ENCODE assay signal across 16 cellular contexts in genomic region chr2:36463365-36463764, GRCh38.
A peak's percentile ranks its signal among the peaks of the same experiment; 100 is the strongest.
DNase-seq lines count a peak whose midpoint lies in the region; ATAC-seq, FAIRE-seq and TF ChIP-seq lines count a peak whose summit lies in the region.
"Had no signal": no experiment of that assay in that cellular context is flagged by ENCODE, and none has a peak within 500 bp of the region (broad histone marks: within the 10 kb centered on the region; RNA-seq: fewer than 3 reads in every experiment).

No MANE protein-coding gene starts in this region.

- ATAC-seq in GM23338 (no peak), RWPE2 (ENCODE audit: low read depth) (no peak), GM18867 (IDR thresholded peaks at IDR 0.05; ENCODE audit: unreplicated experiment) (no peak)

- DNase-seq in GM23338 (ENCODE audit: low spot score) (peak; percentile 23), RWPE2 (ENCODE audit: low spot score) (no peak), endothelial cell of umbilical vein (ENCODE audit: low read depth, low spot score) (no peak), type B pancreatic cell (ENCODE audit: extremely low spot score, unreplicated experiment) (no peak), NCI-H2196 treated with DMSO at 0.1 percent for 48 hours (lab: John Stamatoyannopoulos, UW; ENCODE audit: unreplicated experiment) (no peak), pons (ENCODE audit: low spot score) (no peak)
- DNase-seq: C1 segment of cervical spinal cord, DMS79, Karpas-422, NCI-H187 treated with DMSO at 0.1 percent for 48 hours, NCI-H2171, NCI-H510A treated with DMSO at 0.1 percent for 48 hours, SIG-M5 had no signal

- no peak for TF ChIP-seq POLR2A in endothelial cell of umbilical vein (IDR thresholded peaks at IDR 0.05; ENCODE audit: low read depth, low read length)

- peaks cover 23% of the 10 kb centered on the region for H3K79me2 ChIP-seq in GM23338 (replicated peaks; ENCODE audit: insufficient read depth)
- H3K79me2 ChIP-seq in endothelial cell of umbilical vein (ENCODE audit: control insufficient read depth, insufficient read depth, low read length): peaks cover 77% of the 10 kb centered on the region

- H3K36me3 ChIP-seq in GM23338 (ENCODE audit: insufficient read depth) (no peaks in the 10 kb centered on the region), RWPE2 (ENCODE audit: low read depth) (peaks cover 77% of the 10 kb centered on the region), endothelial cell of umbilical vein (ENCODE audit: control insufficient read depth in 2 of 2, extremely low read depth in 1 of 2, insufficient read depth in 2 of 2, low read length in 2 of 2) (peaks cover 23 to 40% of the 10 kb centered on the region in 2 experiments)

- intact Hi-C loops in endothelial cell of umbilical vein (cut with micrococcal nuclease): loop anchor here (10.0 kb wide), 1 partner anchor 489 kb away; no protein-coding TSS in a partner anchor

- H3K36me3 Mint-ChIP-seq in GM23338 (ENCODE audit: low read depth): peaks cover 21% of the 10 kb centered on the region
- H3K36me3 Mint-ChIP-seq in type B pancreatic cell: peaks cover 13% of the 10 kb centered on the region

- H3K27me3 Mint-ChIP-seq in GM23338 (ENCODE audit: insufficient read depth, low read depth, poor library complexity) (no peaks in the 10 kb centered on the region), type B pancreatic cell (no peaks in the 10 kb centered on the region)

- H3K27me3 ChIP-seq in GM23338 (ENCODE audit: insufficient read depth) (no peaks in the 10 kb centered on the region), RWPE2 (ENCODE audit: insufficient read depth, poor library complexity, severe bottlenecking) (no peaks in the 10 kb centered on the region), endothelial cell of umbilical vein (ENCODE audit: control insufficient read depth in 2 of 2, insufficient read depth in 2 of 2, low read length in 2 of 2) (no peaks in the 10 kb centered on the region)

- POLR2A ChIA-PET in endothelial cell of umbilical vein (lab: Charles Lee): no interaction called here

- H3K9me1 ChIP-seq in endothelial cell of umbilical vein (replicated peaks; ENCODE audit: control insufficient read depth, extremely low read depth, insufficient read depth, low read length): no peaks in the 10 kb centered on the region

- peaks cover 54% of the 10 kb centered on the region for H3K4me1 ChIP-seq in GM23338 (ENCODE audit: insufficient read depth)
- H3K4me1 ChIP-seq in RWPE2 (ENCODE audit: insufficient read depth, poor library complexity, severe bottlenecking): peaks cover 36% of the 10 kb centered on the region
- peaks cover 98% of the 10 kb centered on the region for H3K4me1 ChIP-seq in endothelial cell of umbilical vein (ENCODE audit: control insufficient read depth, extremely low read depth, insufficient read depth, low read length)

- H2AFZ ChIP-seq in GM23338 (no peak overlapping the region), endothelial cell of umbilical vein (ENCODE audit: low read depth, low read length) (no peak overlapping the region)

- H3K27ac ChIP-seq in GM23338 (ENCODE audit: low read depth) (peak overlapping the region; percentile 46; the same call in 1 of the 2 replicates), RWPE2 (ENCODE audit: poor library complexity, severe bottlenecking) (peak overlapping the region; percentile 97), endothelial cell of umbilical vein (ENCODE audit: insufficient read depth, low read depth, low read length) (peak overlapping the region; percentile 65)

- TF ChIP-seq CTCF in GM23338 (conservative IDR thresholded peaks at IDR 0.05; ENCODE audit: low read depth in 2 of 2): no peak
- no peak for TF ChIP-seq CTCF in RWPE2 (IDR thresholded peaks at IDR 0.05; ENCODE audit: poor library complexity, severe bottlenecking)
- TF ChIP-seq CTCF in endothelial cell of umbilical vein (IDR thresholded peaks at IDR 0.05; ENCODE audit: extremely low read depth in 1 of 2, insufficient read depth in 1 of 2, low read depth in 1 of 2, low read length in 2 of 2): no peak
- no peak for TF ChIP-seq CTCF in type B pancreatic cell (conservative IDR thresholded peaks at IDR 0.05)

- H3K4me3 Mint-ChIP-seq in GM23338 (no peak overlapping the region), type B pancreatic cell (no peak overlapping the region)

- H3F3A ChIP-seq in GM23338 (replicated peaks; ENCODE audit: low read depth): 0 out of 2 replicates have a peak, but pooled peaks cover 5% of the 10 kb centered on the region

- H3K4me3 ChIP-seq in GM23338: no peak overlapping the region
- no peak overlapping the region for H3K4me3 ChIP-seq in RWPE2 (ENCODE audit: severe bottlenecking)
- no peak overlapping the region for H3K4me3 ChIP-seq in endothelial cell of umbilical vein (replicated peaks in 1 of 3; ENCODE audit: insufficient read depth in 1 of 3, low read depth in 1 of 3, low read length in 3 of 3)

- H4K20me1 ChIP-seq in GM23338 (replicated peaks; ENCODE audit: insufficient read depth): no peaks in the 10 kb centered on the region
- no peaks in the 10 kb centered on the region for H4K20me1 ChIP-seq in endothelial cell of umbilical vein (replicated peaks; ENCODE audit: control insufficient read depth, extremely low read depth, insufficient read depth, low read length)

- dilution Hi-C loops in endothelial cell of umbilical vein (cut with MboI; ENCODE audit: extremely low pct_ligation_motif_present, low sequenced_read_pairs): no loop called here

- no peaks in the 10 kb centered on the region for H3K9me3 Mint-ChIP-seq in GM23338
- no peaks in the 10 kb centered on the region for H3K9me3 Mint-ChIP-seq in type B pancreatic cell

- CTCF ChIA-PET in endothelial cell of umbilical vein (lab: Charles Lee): no interaction called here

- no peaks in the 10 kb centered on the region for H3K9me2 ChIP-seq in GM23338 (ENCODE audit: insufficient read depth)

- peaks cover 3% of the 10 kb centered on the region; the same call in 1 of the 3 replicates for H3K4me1 Mint-ChIP-seq in GM23338
- H3K4me1 Mint-ChIP-seq in type B pancreatic cell (ENCODE audit: unreplicated experiment): no peaks in the 10 kb centered on the region

- FAIRE-seq in endothelial cell of umbilical vein (lab: Jason Lieb, UNC): no peak
- FAIRE-seq: GM12891, GM19239 had no signal

- H3K9ac ChIP-seq in endothelial cell of umbilical vein (replicated peaks; ENCODE audit: extremely low read depth, insufficient read depth, low read length): no peak overlapping the region

- H3K9me3 ChIP-seq in RWPE2 (ENCODE audit: severe bottlenecking): no peaks in the 10 kb centered on the region
- no peaks in the 10 kb centered on the region for H3K9me3 ChIP-seq in endothelial cell of umbilical vein (replicated peaks; ENCODE audit: control insufficient read depth, insufficient read depth, low read length)

- no TSS peak for BruUV-seq in endothelial cell of umbilical vein (replicated peaks; lab: Mats Ljungman, UMichigan)

- H3K4me2 ChIP-seq in GM23338 (peak overlapping the region; percentile 39; the same call in 1 of the 2 replicates), endothelial cell of umbilical vein (ENCODE audit: insufficient read depth, low read length) (no peak overlapping the region)

- peak overlapping the region; percentile 35 for H3K27ac Mint-ChIP-seq in GM23338
- H3K27ac Mint-ChIP-seq in type B pancreatic cell: peak overlapping the region; percentile 0

TF ChIP-seq in endothelial cell of umbilical vein, 7 proteins besides CTCF, POLR2A, EP300 and RAD21:
- no peak for TF ChIP-seq MYC (IDR thresholded peaks at IDR 0.05; ENCODE audit: low read depth, low read length)
- TF ChIP-seq EZH2 (IDR thresholded peaks at IDR 0.05; ENCODE audit: borderline replicate concordance, low read depth, low read length, severe bottlenecking): no peak
- no peak for TF ChIP-seq GATA2 (IDR thresholded peaks at IDR 0.05; ENCODE audit: insufficient read depth, insufficient read length, low read depth, low read length)
- TF ChIP-seq FOS (IDR thresholded peaks at IDR 0.05; ENCODE audit: borderline replicate concordance, insufficient read depth, low read length): no peak
- no peak for TF ChIP-seq POLR2AphosphoS5 (IDR thresholded peaks at IDR 0.05; ENCODE audit: insufficient read depth, low read depth, low read length)
- no peak for TF ChIP-seq JUN (IDR thresholded peaks at IDR 0.05; ENCODE audit: borderline replicate concordance, insufficient read depth, insufficient read length, low read depth)
- TF ChIP-seq, protein P1, sequence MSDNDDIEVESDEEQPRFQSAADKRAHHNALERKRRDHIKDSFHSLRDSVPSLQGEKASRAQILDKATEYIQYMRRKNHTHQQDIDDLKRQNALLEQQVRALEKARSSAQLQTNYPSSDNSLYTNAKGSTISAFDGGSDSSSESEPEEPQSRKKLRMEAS (IDR thresholded peaks at IDR 0.05; ENCODE audit: insufficient read depth, insufficient read length): no peak

Comparison
In these comparisons a context has a peak if more than half of its experiments do, and no peak if none do; other contexts are left out.
1. H3K27ac ChIP-seq: peak in every context shown above with its lines; median percentile 97 in RWPE2; 65 in endothelial cell of umbilical vein; 46 in GM23338.